13 cellular contexts compared by ENCODE assay signal in genomic region chr16:68754117-68754792, GRCh38. TPM values are rescaled to one million over a fixed set of nuclear protein-coding genes. Genes with fewer than 3 reads are reported as not detected.
DNase-seq lines count a peak whose midpoint lies in the region; ATAC-seq and TF ChIP-seq lines count a peak whose summit lies in the region.
"Had no signal": no experiment of that assay in that cellular context is flagged by ENCODE, and none has a peak within 500 bp of the region (broad histone marks: within the 10 kb centered on the region; RNA-seq: fewer than 3 reads in every experiment).

No MANE protein-coding gene starts in this region.

- H3K9me3 ChIP-seq in HCT116 (ENCODE audit: control insufficient read depth in 1 of 2, insufficient read depth in 1 of 2, low read depth in 1 of 2, low read length in 2 of 2) (no peaks in the 10 kb centered on the region), duodenal mucosa (ENCODE audit: control insufficient read depth in 1 of 2, low read length in 2 of 2) (no peaks in the 10 kb centered on the region), prostate gland (no peaks in the 10 kb centered on the region)
- H3K9me3 ChIP-seq: MG63 had no signal

- TF ChIP-seq POLR2A in HCT116 (IDR thresholded peaks at IDR 0.05; ENCODE audit: borderline replicate concordance, extremely low read depth, insufficient read depth, insufficient read length) (no peak), prostate gland (IDR thresholded peaks at IDR 0.05) (no peak)

- peaks cover 44 to 60% of the 10 kb centered on the region in 2 experiments for H3K4me1 ChIP-seq in HCT116 (ENCODE audit: control insufficient read depth in 1 of 2, insufficient read depth in 2 of 2, low read length in 2 of 2)
- peaks cover 41 to 48% of the 10 kb centered on the region in 2 donors for H3K4me1 ChIP-seq in duodenal mucosa (ENCODE audit: control insufficient read depth in 1 of 2, insufficient read depth in 2 of 2, low read length in 2 of 2)
- H3K4me1 ChIP-seq in prostate gland (replicated peaks) = peaks cover 1% of the 10 kb centered on the region

- POLR2A ChIA-PET in HCT116 (lab: Charles Lee) (no interaction called here), GM10248 (lab: Yijun Ruan, JAX) (no interaction called here)

- H2AFZ ChIP-seq in HCT116 (ENCODE audit: low read depth, low read length, poor library complexity, severe bottlenecking) = no peak overlapping the region

- H3K27ac ChIP-seq in HCT116 (ENCODE audit: low read depth, low read length) = peak overlapping the region; percentile 24; the same call in 1 of the 2 replicates
- peak overlapping the region; percentile 62 for H3K27ac ChIP-seq in duodenal mucosa (ENCODE audit: low read depth, low read length)
- peak overlapping the region; percentile 33 to 58 for H3K27ac ChIP-seq in prostate gland

- H3K9me2 ChIP-seq in HCT116 (ENCODE audit: insufficient read depth) = no peaks in the 10 kb centered on the region

- H3K9ac ChIP-seq in HCT116 (ENCODE audit: low read length) = peak overlapping the region; percentile 22; the same call in 1 of the 2 replicates
- no peak overlapping the region for H3K9ac ChIP-seq in duodenal mucosa (ENCODE audit: low read depth in 1 of 2, low read length in 2 of 2)

- RAD21 ChIA-PET in HCT116 (lab: Charles Lee; ENCODE audit: low non-redundant PET in 1 of 2, low total read pairs in 2 of 2, uncharacterized antibody in 2 of 2, unreplicated experiment in 2 of 2) = no interaction called here

- CTCF ChIA-PET in HCT116 (lab: Charles Lee) = no interaction called here
- CTCF ChIA-PET in GM10248 (lab: Yijun Ruan, JAX) = no interaction called here

- ATAC-seq in HCT116 (no peak), HG03457 (IDR thresholded peaks at IDR 0.05; ENCODE audit: unreplicated experiment) (no peak)
- ATAC-seq: CD8-positive, alpha-beta T cell had no signal

- H3K79me2 ChIP-seq in HCT116 (ENCODE audit: insufficient read depth, low read length) = peaks cover 32% of the 10 kb centered on the region

- no peak for TF ChIP-seq CTCF in HCT116 (IDR thresholded peaks at IDR 0.05 in 2 of 3, conservative IDR thresholded peaks at IDR 0.05 in 1 of 3; ENCODE audit: borderline replicate concordance in 1 of 3, insufficient read depth in 1 of 3, low read depth in 2 of 3, low read length in 2 of 3)
- no peak for TF ChIP-seq CTCF in prostate gland (IDR thresholded peaks at IDR 0.05)
- no peak for TF ChIP-seq CTCF in GM10248 (IDR thresholded peaks at IDR 0.05; ENCODE audit: control extremely low read depth, extremely low read depth, low read depth, missing control alignments)

- BruUV-seq in HCT116 (replicated peaks; lab: Mats Ljungman, UMichigan) = no TSS peak

- H3K36me3 ChIP-seq in HCT116 (ENCODE audit: control insufficient read depth in 1 of 2, insufficient read depth in 2 of 2, low read length in 2 of 2) = no peaks in the 10 kb centered on the region
- peaks cover 0 to 13% of the 10 kb centered on the region in 2 donors for H3K36me3 ChIP-seq in duodenal mucosa (ENCODE audit: control insufficient read depth in 1 of 2, insufficient read depth in 2 of 2, low read length in 2 of 2)
- H3K36me3 ChIP-seq in prostate gland = no peaks in the 10 kb centered on the region
- H3K36me3 ChIP-seq: MG63 had no signal

- WGBS in prostate gland = 71% methylated on average over 6 of the region's 6 CpGs

- H3K4me2 ChIP-seq in HCT116 (ENCODE audit: low read length) = peak overlapping the region; percentile 65

- in situ Hi-C loops in Caki2 (cut with HindIII; ENCODE audit: low pct_unique_long_range_greater_than_20kb, low sequenced_read_pairs) = no loop called here

- no peaks in the 10 kb centered on the region for H4K20me1 ChIP-seq in HCT116 (ENCODE audit: insufficient read depth)

- no peak for TF ChIP-seq RAD21 in HCT116 (IDR thresholded peaks at IDR 0.05; ENCODE audit: low read depth)

- DNase-seq in Caki2 (ENCODE audit: low read depth) (peak; percentile 54), HCT116 (ENCODE audit: low read depth, low spot score) (no peak), prostate gland (ENCODE audit: low spot score) (no peak), pons (ENCODE audit: low spot score) (no peak), GM10248 (ENCODE audit: extremely low spot score) (no peak)
- DNase-seq: activated CD4-positive, alpha-beta T cell treated with anti-CD3 and anti-CD28 coated beads for 1 hour; CD8-positive, alpha-beta T cell; effector CD8-positive, alpha-beta T cell; MG63; stimulated activated CD4-positive, alpha-beta T cell treated with anti-CD3 and anti-CD28 coated beads, Interleukin-4, amount 100 ng/mL, for 1 hour; T-helper 1 cell had no signal

- H3K27me3 ChIP-seq in HCT116 (ENCODE audit: insufficient read depth, low read length) (no peaks in the 10 kb centered on the region), duodenal mucosa (ENCODE audit: control insufficient read depth in 1 of 2, insufficient read depth in 2 of 2, low read length in 2 of 2) (no peaks in the 10 kb centered on the region), prostate gland (replicated peaks; ENCODE audit: insufficient read depth) (no peaks in the 10 kb centered on the region)
- H3K27me3 ChIP-seq: MG63 had no signal

- no peak overlapping the region for H3K4me3 ChIP-seq in HCT116 (replicated peaks in 1 of 2; ENCODE audit: low read depth in 1 of 2, low read length in 2 of 2)
- no peak overlapping the region for H3K4me3 ChIP-seq in duodenal mucosa (ENCODE audit: low read depth in 1 of 2, low read length in 2 of 2)
- no peak overlapping the region for H3K4me3 ChIP-seq in prostate gland
- H3K4me3 ChIP-seq: MG63 had no signal

- intact Hi-C loops in HCT116 (cut with micrococcal nuclease) (no loop called here), prostate gland (cut with DNase I) (no loop called here)

TF ChIP-seq in HCT116, 20 proteins besides CTCF, POLR2A, EP300 and RAD21 (continues in another document):
- TF ChIP-seq, protein P1, sequence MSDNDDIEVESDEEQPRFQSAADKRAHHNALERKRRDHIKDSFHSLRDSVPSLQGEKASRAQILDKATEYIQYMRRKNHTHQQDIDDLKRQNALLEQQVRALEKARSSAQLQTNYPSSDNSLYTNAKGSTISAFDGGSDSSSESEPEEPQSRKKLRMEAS (IDR thresholded peaks at IDR 0.05) = no peak
- TF ChIP-seq EGR1 (IDR thresholded peaks at IDR 0.05; ENCODE audit: low read depth) (no peak), CBX3 (IDR thresholded peaks at IDR 0.05; ENCODE audit: low read depth) (no peak), EZH2phosphoT487 (IDR thresholded peaks at IDR 0.05; ENCODE audit: borderline replicate concordance) (no peak), ZFX (IDR thresholded peaks at IDR 0.05) (no peak), ELF1 (IDR thresholded peaks at IDR 0.05; ENCODE audit: borderline replicate concordance, low read depth) (no peak), CEBPB (IDR thresholded peaks at IDR 0.05; ENCODE audit: low read depth) (no peak), YY1 (IDR thresholded peaks at IDR 0.05; ENCODE audit: extremely low read depth, insufficient replicate concordance, low read depth, low read length) (no peak), FOSL1 (IDR thresholded peaks at IDR 0.05; ENCODE audit: low read depth) (no peak), SRF (IDR thresholded peaks at IDR 0.05; ENCODE audit: low read depth) (no peak), JUND (IDR thresholded peaks at IDR 0.05) (no peak), ZBTB33 (IDR thresholded peaks at IDR 0.05; ENCODE audit: extremely low read depth, insufficient replicate concordance, low read length) (no peak), EZH2 (IDR thresholded peaks at IDR 0.05) (no peak), POLR2AphosphoS5 (IDR thresholded peaks at IDR 0.05; ENCODE audit: low read depth, low read length) (no peak)
- TF ChIP-seq, protein P2, sequence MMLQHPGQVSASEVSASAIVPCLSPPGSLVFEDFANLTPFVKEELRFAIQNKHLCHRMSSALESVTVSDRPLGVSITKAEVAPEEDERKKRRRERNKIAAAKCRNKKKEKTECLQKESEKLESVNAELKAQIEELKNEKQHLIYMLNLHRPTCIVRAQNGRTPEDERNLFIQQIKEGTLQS (IDR thresholded peaks at IDR 0.05) = no peak

RNA-seq across cellular contexts. Expression of gene CDH1, which starts 17.2 kb away (rescaled TPM):
- total RNA-seq in Caki2 (2014; rRNA removed; shearing (Covaris generic); ENCODE audit: low replicate concordance) = 0.03 TPM in 1 of 2 replicates, not detected in the other
- total RNA-seq in HCT116 (2021; ENCODE audit: unreplicated experiment) (73.2 TPM), prostate gland (100 to 1,000 TPM in 1 of 2 donors, 10 to 100 TPM in 1; 75.7 to 300 TPM)
- 74.6 and 136 TPM in 2 replicates for polyA plus RNA-seq in HCT116 (2012)

Comparison
In these comparisons a context has a peak if more than half of its experiments do, and no peak if none do; other contexts are left out.
1. RNA of gene CDH1, which starts 17.2 kb away (total RNA-seq): 75.7 to 300 TPM in prostate gland and 73.2 TPM in HCT116 (single experiment); 0.03 TPM in Caki2; every median in the first group is over 10 times any median in the second.
2. Peak in every context shown above with its lines, with median percentiles within 50 percentile points of each other: H3K27ac ChIP-seq.